Comparison of ENCODE assay signal across 8 cellular contexts in the genomic region with DNA sequence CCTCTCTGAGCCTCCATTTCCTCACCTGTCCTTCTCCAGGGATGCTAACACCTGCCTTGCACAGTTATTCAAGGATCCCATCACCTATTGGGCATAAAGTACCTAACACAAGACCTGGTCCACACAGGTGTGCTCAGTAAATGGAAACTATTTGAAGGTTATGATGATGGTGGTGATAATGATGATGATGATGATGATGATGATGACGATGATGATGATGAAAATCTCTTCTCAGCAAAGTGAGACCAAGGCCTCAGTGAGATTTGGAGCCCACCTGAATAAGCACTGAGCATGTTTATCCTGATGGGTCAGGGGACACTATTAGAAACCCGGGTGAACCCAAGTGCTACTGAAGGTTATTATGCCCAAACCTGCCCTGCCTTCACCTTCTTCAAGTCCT.
"Had no signal": no experiment of that assay in that cellular context is flagged by ENCODE, and none has a peak within 500 bp of the region (broad histone marks: within the 10 kb centered on the region; RNA-seq: fewer than 3 reads in every experiment).

No MANE protein-coding gene starts in this region.

- DNase-seq: GDM1, GF-D8 had no signal

- ATAC-seq: GM12878 had no signal

- H3K4me3 ChIP-seq: GM12878 had no signal

- FAIRE-seq: G401.6, GM12878, GM12891, GM12892, GM18507, GM19239 had no signal
